In genomic region chr11:45146072-45147016, GRCh38 we compare ENCODE assay signal across 8 cellular contexts. TPM values are rescaled to one million over a fixed set of nuclear protein-coding genes. Genes with fewer than 3 reads are reported as not detected.
DNase-seq lines count a peak whose midpoint lies in the region; ATAC-seq and TF ChIP-seq lines count a peak whose summit lies in the region.

Gene PRDM11, plus strand, starts transcription at chr11:45146639. Its CDS starts 35,128 bp downstream, at chr11:45181767.

- H3K4me3 Mint-ChIP-seq in CD4-positive, alpha-beta memory T cell, result peak within 1 kb of the TSS; percentile 90 to 95 (median 92)
- peak within 1 kb of the TSS; percentile 89 for H3K4me3 Mint-ChIP-seq in activated naive CD4-positive, alpha-beta T cell treated with anti-CD3 and anti-CD28 coated beads, Interleukin-2, amount 50 U/mL, for 24 hours

- POLR2A ChIA-PET in CD4-positive, alpha-beta memory T cell (lab: Charles Lee; ENCODE audit: partially characterized antibody), result interaction anchor here (1.0 kb wide), 1 partner anchor 467 kb away, joined by 3 read pairs; no protein-coding TSS in a partner anchor

- TF ChIP-seq CTCF in upper lobe of left lung (IDR thresholded peaks at IDR 0.05), result no peak

- H3K36me3 Mint-ChIP-seq in CD4-positive, alpha-beta memory T cell, result peaks cover 3 to 5% of the 10 kb centered on the region in 2 donors
- H3K36me3 Mint-ChIP-seq in activated naive CD4-positive, alpha-beta T cell treated with anti-CD3 and anti-CD28 coated beads, Interleukin-2, amount 50 U/mL, for 24 hours, result peaks cover 5% of the 10 kb centered on the region

- H3K27ac Mint-ChIP-seq in CD4-positive, alpha-beta memory T cell, result peak within 1 kb of the TSS; percentile 84 to 96 (median 94)
- H3K27ac Mint-ChIP-seq in activated naive CD4-positive, alpha-beta T cell treated with anti-CD3 and anti-CD28 coated beads, Interleukin-2, amount 50 U/mL, for 24 hours, result peak within 1 kb of the TSS; percentile 86

- 0 to 1% methylated on average over 32 to 61 of the region's 93 CpGs for WGBS in upper lobe of left lung, 2 donors

- no peaks in the 10 kb centered on the region for H3K9me3 Mint-ChIP-seq in CD4-positive, alpha-beta memory T cell
- no peaks in the 10 kb centered on the region for H3K9me3 Mint-ChIP-seq in activated naive CD4-positive, alpha-beta T cell treated with anti-CD3 and anti-CD28 coated beads, Interleukin-2, amount 50 U/mL, for 24 hours

- peaks cover 23 to 47% (median 36%) of the 10 kb centered on the region in 4 donors for H3K4me1 Mint-ChIP-seq in CD4-positive, alpha-beta memory T cell
- peaks cover 38% of the 10 kb centered on the region for H3K4me1 Mint-ChIP-seq in activated naive CD4-positive, alpha-beta T cell treated with anti-CD3 and anti-CD28 coated beads, Interleukin-2, amount 50 U/mL, for 24 hours

- TF ChIP-seq EP300 in upper lobe of left lung (IDR thresholded peaks at IDR 0.05), result no peak

- peaks cover 21% of the 10 kb centered on the region for H3K4me1 ChIP-seq in CD4-positive, alpha-beta memory T cell (ENCODE audit: insufficient read depth, low read length)
- H3K4me1 ChIP-seq in upper lobe of left lung, result peaks cover 16 to 34% (median 21%) of the 10 kb centered on the region in 4 donors

- no peaks in the 10 kb centered on the region for H3K36me3 ChIP-seq in CD4-positive, alpha-beta memory T cell (ENCODE audit: insufficient read depth, low read length)
- no peaks in the 10 kb centered on the region for H3K36me3 ChIP-seq in upper lobe of left lung

- no peaks in the 10 kb centered on the region for H3K9me3 ChIP-seq in CD4-positive, alpha-beta memory T cell (ENCODE audit: control insufficient read depth in 1 of 2, low read length in 2 of 2)
- H3K9me3 ChIP-seq in upper lobe of left lung, result no peaks in the 10 kb centered on the region

- peak in 1 of 4 donors; percentile 50 for TF ChIP-seq POLR2A in upper lobe of left lung (IDR thresholded peaks at IDR 0.05)

- peak; percentile 54 for ATAC-seq in HG03354 (IDR thresholded peaks at IDR 0.05; ENCODE audit: poor library complexity, severe bottlenecking, unreplicated experiment)
- peak in 1 of 2 donors; percentile 45 for ATAC-seq in upper lobe of left lung (ENCODE audit: low FRiP score in 2 of 2)

- peak within 1 kb of the TSS; percentile 69 to 72 for H3K4me3 ChIP-seq in CD4-positive, alpha-beta memory T cell (ENCODE audit: low read length in 2 of 2)
- H3K4me3 ChIP-seq in upper lobe of left lung, result peak within 1 kb of the TSS; percentile 55 to 73 (median 64)

- CTCF ChIA-PET in CD4-positive, alpha-beta memory T cell (lab: Charles Lee; ENCODE audit: partially characterized antibody), result interaction anchor here (1.9 kb wide), 1 partner anchor 36 kb away, joined by 9 read pairs; no protein-coding TSS in a partner anchor

- H3K27me3 Mint-ChIP-seq in CD4-positive, alpha-beta memory T cell, result no peaks in the 10 kb centered on the region
- no peaks in the 10 kb centered on the region for H3K27me3 Mint-ChIP-seq in activated naive CD4-positive, alpha-beta T cell treated with anti-CD3 and anti-CD28 coated beads, Interleukin-2, amount 50 U/mL, for 24 hours

- H3K27ac ChIP-seq in CD4-positive, alpha-beta memory T cell (ENCODE audit: low read depth, low read length), result peak within 1 kb of the TSS; percentile 68
- H3K27ac ChIP-seq in upper lobe of left lung, result peak within 1 kb of the TSS; percentile 93 to 99 (median 97)

- peaks cover 9% of the 10 kb centered on the region for H3K27me3 ChIP-seq in CD4-positive, alpha-beta memory T cell (ENCODE audit: insufficient read depth, low read length)
- no peaks in the 10 kb centered on the region for H3K27me3 ChIP-seq in upper lobe of left lung

- peak in 4 of 5 donors; percentile 55 to 70 (median 66) for DNase-seq in CD4-positive, alpha-beta memory T cell
- DNase-seq in GM19238 (ENCODE audit: insufficient read length, low spot score), result peak; percentile 36
- DNase-seq in OCI-M1 (lab: John Stamatoyannopoulos, UW), result peak; percentile 58
- peak; percentile 79 for DNase-seq in glomerular visceral epithelial cell (ENCODE audit: extremely low spot score)
- DNase-seq in nucleus accumbens (lab: John Stamatoyannopoulos, UW), result peak in 30 of 56 donors; percentile 25 to 83 (median 66)
- DNase-seq in upper lobe of left lung, result peak in 1 of 2 donors; percentile 57

- intact Hi-C loops in CD4-positive, alpha-beta memory T cell (cut with micrococcal nuclease), result loop anchor here (1.0 to 10.0 kb wide), 3 partner anchors 36 to 582 kb away; partner anchors contain the start of gene CD82

RNA-seq across cellular contexts. Expression of gene PRDM11, which starts in this region (rescaled TPM):
- 1 to 10 TPM; 8.0 to 8.5 TPM for total RNA-seq in CD4-positive, alpha-beta memory T cell
- polyA plus RNA-seq in CD4-positive, alpha-beta memory T cell, result under 1 TPM; 0.30 to 0.85 TPM
- total RNA-seq in upper lobe of left lung, result 10 to 100 TPM; 12.7 to 21.1 (median 16.0) TPM
